22 cellular contexts compared by ENCODE assay signal in genomic region chr3:132568427-132568826, GRCh38. TPM values are rescaled to one million over a fixed set of nuclear protein-coding genes. Genes with fewer than 3 reads are reported as not detected.
"Had no signal": no experiment of that assay in that cellular context is flagged by ENCODE, and none has a peak within 500 bp of the region (broad histone marks: within the 10 kb centered on the region; RNA-seq: fewer than 3 reads in every experiment).

No MANE protein-coding gene starts in this region.

- H3K36me3 ChIP-seq: breast epithelium, lower lobe of right lung, prostate gland, thyroid gland had no signal

- H3K4me3 Mint-ChIP-seq: activated naive CD8-positive, alpha-beta T cell; effector memory CD8-positive, alpha-beta T cell had no signal

- H3K9me3 Mint-ChIP-seq: effector memory CD8-positive, alpha-beta T cell had no signal

- H3K27ac ChIP-seq: breast epithelium, gastrocnemius medialis, lower lobe of right lung, prostate gland, VCaP had no signal

- H3K9me3 ChIP-seq: gastrocnemius medialis, lower lobe of right lung, prostate gland, thyroid gland had no signal

- DNase-seq: activated gamma-delta T cell; anterior cingulate cortex; cerebellar nuclear complex; dermis blood vessel endothelial cell; effector memory CD8-positive, alpha-beta T cell; gastrocnemius medialis; heart right ventricle; left colon; lower lobe of right lung; midbrain; right cardiac atrium; stimulated activated CD4-positive, alpha-beta T cell treated with anti-CD3 and anti-CD28 coated beads, Interleukin-4, amount 100 ng/mL, for 24 hours; stimulated activated CD8-positive, alpha-beta memory T cell treated with anti-CD3 and anti-CD28 coated beads, Interleukin-4, amount 100 ng/mL, for 48 hours; T-helper 1 cell; thyroid gland had no signal

- H3K4me3 ChIP-seq: breast epithelium, gastrocnemius medialis, heart right ventricle, lower lobe of right lung, prostate gland, skin epidermis, thyroid gland had no signal

- ATAC-seq: effector memory CD8-positive, alpha-beta T cell; gastrocnemius medialis; left colon; lower lobe of right lung had no signal

- H3K4me1 ChIP-seq: breast epithelium, gastrocnemius medialis, lower lobe of right lung, prostate gland, thyroid gland had no signal

- H3K27me3 ChIP-seq: breast epithelium, gastrocnemius medialis, heart right ventricle, thyroid gland had no signal

- H3K27me3 Mint-ChIP-seq: activated naive CD8-positive, alpha-beta T cell; effector memory CD8-positive, alpha-beta T cell had no signal

RNA-seq across cellular contexts. Expression of gene ACKR4, which starts 28.6 kb away (rescaled TPM):
- total RNA-seq: activated CD8-positive, alpha-beta memory T cell treated with anti-CD3 and anti-CD28 coated beads for 36 hours; gastrocnemius medialis; myocyte had no signal
